8 cellular contexts compared by ENCODE assay signal in genomic region chr7:76356823-76357222, GRCh38. TPM values are rescaled to one million over a fixed set of nuclear protein-coding genes. Genes with fewer than 3 reads are reported as not detected.
DNase-seq lines count a peak whose midpoint lies in the region; ATAC-seq, FAIRE-seq and TF ChIP-seq lines count a peak whose summit lies in the region.

No MANE protein-coding gene starts in this region.

- peaks cover 51% of the 10 kb centered on the region for H3F3A ChIP-seq in GM23248 (ENCODE audit: insufficient read depth)

- H3K27ac ChIP-seq in 22Rv1 (peak overlapping the region; percentile 89; the same call in 1 of the 2 replicates), GM23248 (peak overlapping the region; percentile 97)

- no peaks in the 10 kb centered on the region for H3K9me2 ChIP-seq in GM23248 (ENCODE audit: insufficient read depth)

- H3K4me3 ChIP-seq in GM23248 = peak overlapping the region; percentile 99

- intact Hi-C loops in posterior vena cava (cut with DNase I) = loop anchor here in 1 of 2 donors (5.0 kb wide), 1 partner anchor 35 kb away; no protein-coding TSS in a partner anchor

- peaks cover 34% of the 10 kb centered on the region for H3K4me1 ChIP-seq in GM23248 (ENCODE audit: insufficient read depth)

- peak; percentile 40 for FAIRE-seq in RCC 7860 (lab: Jason Lieb, UNC)

- ATAC-seq in esophagus mucosa (peak; percentile 14), HG03342 (IDR thresholded peaks at IDR 0.05; ENCODE audit: unreplicated experiment) (no peak)

- DNase-seq in GM23248 (peak; percentile 80), RCC 7860 (ENCODE audit: low spot score) (peak; percentile 78), posterior vena cava (ENCODE audit: low spot score) (peak; percentile 29)
- DNase-seq in stimulated activated CD4-positive, alpha-beta T cell treated with anti-CD3 and anti-CD28 coated beads, Interleukin-1b, Interleukin-23, amount 100 ng/mL, for 48 hours = no peak
- DNase-seq in stimulated activated CD8-positive, alpha-beta memory T cell treated with anti-CD3 and anti-CD28 coated beads, Interleukin-4, amount 100 ng/mL, for 48 hours = no peak

- peak overlapping the region; percentile 99 for H3K9ac ChIP-seq in GM23248

- no peaks in the 10 kb centered on the region for H3K27me3 ChIP-seq in GM23248 (replicated peaks; ENCODE audit: insufficient read depth)

- H4K20me1 ChIP-seq in GM23248 (ENCODE audit: insufficient read depth) = peaks cover 40% of the 10 kb centered on the region; the same call in 1 of the 2 replicates

- no peak overlapping the region for H2AFZ ChIP-seq in GM23248

- no peaks in the 10 kb centered on the region for H3K9me3 ChIP-seq in GM23248 (ENCODE audit: low read depth)

- peaks cover 68% of the 10 kb centered on the region for H3K79me2 ChIP-seq in GM23248 (ENCODE audit: insufficient read depth)

- H3K36me3 ChIP-seq in GM23248 (ENCODE audit: low read depth) = peaks cover 29% of the 10 kb centered on the region

- TF ChIP-seq CTCF in 22Rv1 (IDR thresholded peaks at IDR 0.05) = 0 out of 2 replicates have a peak, but pooled peaks have one; percentile 5

- 48% methylated on average over 6 of the region's 6 CpGs for WGBS in GM23248 (ENCODE audit: low coverage in 1 of 2, low lambda C conversion rate in 2 of 2, missing lambda C conversion rate in 2 of 2), 2 experiments

- in situ Hi-C loops in GM23248 (cut with MboI) = no loop called here

- H3K4me2 ChIP-seq in GM23248 (ENCODE audit: unreplicated experiment) = peak overlapping the region; percentile 95

RNA-seq across cellular contexts. Expression of gene YWHAG, which starts 2.0 kb away (rescaled TPM):
- 56.0 TPM in 2 replicates for total RNA-seq in GM23248 (2014; rRNA removed; shearing (Covaris generic))
- polyA plus RNA-seq in GM23248 (2016; fragmentation: Nextera tagmentation; extraction: Ambion mirVana) = 28.1 and 28.4 TPM in 2 replicates
- 86.9 TPM for total RNA-seq in esophagus mucosa
- 100 to 1,000 TPM; 114 to 134 TPM for total RNA-seq in posterior vena cava

RNA-seq across cellular contexts. Expression of gene SSC4D, which starts 52.7 kb away (rescaled TPM):
- 0.43 TPM in 1 of 2 replicates, not detected in the other for total RNA-seq in GM23248 (2014; rRNA removed; shearing (Covaris generic))
- polyA plus RNA-seq in GM23248 (2016; fragmentation: Nextera tagmentation; extraction: Ambion mirVana) = 0.66 and 0.85 TPM in 2 replicates
- total RNA-seq in esophagus mucosa (0.92 TPM), posterior vena cava (under 1 TPM; 0.32 to 0.38 TPM)

RNA-seq across cellular contexts. Expression of gene HSPB1, which starts 54.4 kb away (rescaled TPM):
- total RNA-seq in GM23248 (2014; rRNA removed; shearing (Covaris generic)) = 79.5 and 96.5 TPM in 2 replicates
- polyA plus RNA-seq in GM23248 (2016; fragmentation: Nextera tagmentation; extraction: Ambion mirVana) = 1,542 and 1,564 TPM in 2 replicates
- total RNA-seq in esophagus mucosa (4,957 TPM), posterior vena cava (1,000 to 10,000 TPM; 2,473 to 2,747 TPM)

Comparison
In these comparisons a context has a peak if more than half of its experiments do, and no peak if none do; other contexts are left out.
1. DNase-seq: peak in GM23248 (single experiment), RCC 7860 (single experiment) and posterior vena cava (single experiment); none in stimulated activated CD4-positive, alpha-beta T cell treated with anti-CD3 and anti-CD28 coated beads, Interleukin-1b, Interleukin-23, amount 100 ng/mL, for 48 hours (single experiment) and stimulated activated CD8-positive, alpha-beta memory T cell treated with anti-CD3 and anti-CD28 coated beads, Interleukin-4, amount 100 ng/mL, for 48 hours (single experiment).
2. RNA of gene HSPB1, which starts 54.4 kb away (total RNA-seq): 4,957 TPM in esophagus mucosa (single experiment) and 2,473 to 2,747 TPM in posterior vena cava; 79.5 to 96.5 TPM in GM23248; every median in the first group is over 10 times any median in the second.